In the genomic region with DNA sequence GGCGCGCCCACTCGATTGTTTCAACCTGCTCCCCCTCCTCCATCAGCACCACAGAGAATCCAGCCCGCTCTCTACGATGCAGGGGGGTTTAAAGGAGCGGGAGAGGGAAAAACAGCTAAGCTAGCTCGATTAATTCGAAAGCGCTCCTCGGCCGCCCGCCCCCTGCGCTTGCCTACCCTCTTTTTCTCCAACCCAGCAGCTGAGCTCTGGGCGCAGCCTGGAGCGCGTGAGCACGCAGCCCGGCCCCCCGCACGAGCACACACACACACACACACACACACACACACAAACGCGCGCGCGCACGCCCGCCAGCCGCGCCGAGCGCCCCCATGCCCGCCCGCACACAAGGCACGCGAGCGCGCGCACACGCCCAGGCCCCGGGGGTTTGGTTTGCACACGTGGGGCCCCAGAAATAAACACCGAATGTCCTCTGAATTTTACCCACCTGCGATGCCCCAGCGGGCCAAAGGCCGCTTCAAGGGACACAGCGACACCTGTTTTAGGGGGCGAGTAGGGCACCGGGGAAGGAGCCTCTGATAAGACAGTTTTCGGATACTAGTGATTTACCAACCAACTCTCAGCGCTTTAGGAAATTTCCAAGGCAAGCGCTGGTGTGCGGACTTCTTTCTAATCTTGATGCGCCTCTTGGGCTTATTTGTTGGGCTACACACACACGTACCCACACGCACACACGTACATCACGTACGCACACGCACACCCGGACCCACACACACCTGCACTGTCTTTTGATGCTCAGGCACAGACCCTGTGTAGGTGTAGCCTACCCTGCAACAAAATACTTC, we compare ENCODE assay signal across 8 cellular contexts. TPM values are rescaled to one million over a fixed set of nuclear protein-coding genes. Genes with fewer than 3 reads are reported as not detected.
DNase-seq lines count a peak whose midpoint lies in the region; TF ChIP-seq lines count a peak whose summit lies in the region.

No MANE protein-coding gene starts in this region.

- TF ChIP-seq EP300 in neural cell (conservative IDR thresholded peaks at IDR 0.05; ENCODE audit: poor library complexity, severe bottlenecking) = peak; percentile 11

- no peak for TF ChIP-seq POLR2A in erythroblast (IDR thresholded peaks at IDR 0.05; ENCODE audit: low read length)

- TF ChIP-seq CTCF in neural cell (IDR thresholded peaks at IDR 0.05; ENCODE audit: poor library complexity, severe bottlenecking) = peak; percentile 41

- peak; percentile 27 for DNase-seq in NCI-H1092 treated with DMSO at 0.1 percent for 48 hours (lab: John Stamatoyannopoulos, UW)
- no peak for DNase-seq in NCI-H1092 (lab: John Stamatoyannopoulos, UW)
- peak; percentile 64 for DNase-seq in SK-MEL-5 (ENCODE audit: low read depth, low spot score)
- DNase-seq in erythroblast (lab: John Stamatoyannopoulos, UW) = peak; percentile 13 to 26
- DNase-seq in occipital lobe (lab: John Stamatoyannopoulos, UW) = no peak
- DNase-seq in T-helper 9 cell = no peak

- H3K27me3 ChIP-seq in HUES6 (ENCODE audit: control insufficient read depth, insufficient read depth, low read length) (peaks cover 84% of the 10 kb centered on the region), neural cell (ENCODE audit: insufficient read depth, low read depth, low read length) (peaks cover 82% of the 10 kb centered on the region)

- peak overlapping the region; percentile 38 for H3K4me2 ChIP-seq in neural cell (ENCODE audit: low read length)

- H3K79me2 ChIP-seq in neural cell (replicated peaks; ENCODE audit: insufficient read depth, low read length) = no peaks in the 10 kb centered on the region

- in situ Hi-C loops in SK-MEL-5 (cut with HindIII; ENCODE audit: low pct_unique_long_range_greater_than_20kb, low sequenced_read_pairs) = no loop called here

- H3K36me3 ChIP-seq in HUES6 (ENCODE audit: control insufficient read depth, insufficient read depth, low read length) (no peaks in the 10 kb centered on the region), neural cell (ENCODE audit: insufficient read depth, low read length) (no peaks in the 10 kb centered on the region)

- TF ChIP-seq RAD21 in neural cell (conservative IDR thresholded peaks at IDR 0.05) = peak; percentile 36

- peak overlapping the region; percentile 92 for H3K4me3 ChIP-seq in HUES6 (ENCODE audit: low read depth, low read length)
- H3K4me3 ChIP-seq in neural cell (ENCODE audit: low read length) = peak overlapping the region; percentile 61

- H3K9me2 ChIP-seq in neural cell (ENCODE audit: insufficient read depth, low read length) = no peaks in the 10 kb centered on the region

- H2AFZ ChIP-seq in neural cell (ENCODE audit: low read depth, low read length) = no peak overlapping the region

- no peak overlapping the region for H3K27ac ChIP-seq in HUES6 (ENCODE audit: low read depth, low read length)
- H3K27ac ChIP-seq in neural cell (ENCODE audit: low read length) = peak overlapping the region; percentile 9

- peaks cover 36% of the 10 kb centered on the region for H3K4me1 ChIP-seq in HUES6 (ENCODE audit: control insufficient read depth, insufficient read depth, low read length)

- no peaks in the 10 kb centered on the region for H3K9me3 ChIP-seq in HUES6 (ENCODE audit: control insufficient read depth, insufficient read depth, low read depth, low read length)
- no peaks in the 10 kb centered on the region for H3K9me3 ChIP-seq in neural cell (ENCODE audit: low read length)

- H4K20me1 ChIP-seq in neural cell (ENCODE audit: insufficient read depth) = no peaks in the 10 kb centered on the region

- H3K9ac ChIP-seq in HUES6 (ENCODE audit: low read length) = no peak overlapping the region
- peak overlapping the region; percentile 44 for H3K9ac ChIP-seq in neural cell (ENCODE audit: low read length)

- H3F3A ChIP-seq in neural cell (ENCODE audit: insufficient read depth, low read length, poor library complexity, severe bottlenecking) = no peaks in the 10 kb centered on the region

TF ChIP-seq in neural cell, 6 proteins besides CTCF, POLR2A, EP300 and RAD21:
- TF ChIP-seq, protein P1, sequence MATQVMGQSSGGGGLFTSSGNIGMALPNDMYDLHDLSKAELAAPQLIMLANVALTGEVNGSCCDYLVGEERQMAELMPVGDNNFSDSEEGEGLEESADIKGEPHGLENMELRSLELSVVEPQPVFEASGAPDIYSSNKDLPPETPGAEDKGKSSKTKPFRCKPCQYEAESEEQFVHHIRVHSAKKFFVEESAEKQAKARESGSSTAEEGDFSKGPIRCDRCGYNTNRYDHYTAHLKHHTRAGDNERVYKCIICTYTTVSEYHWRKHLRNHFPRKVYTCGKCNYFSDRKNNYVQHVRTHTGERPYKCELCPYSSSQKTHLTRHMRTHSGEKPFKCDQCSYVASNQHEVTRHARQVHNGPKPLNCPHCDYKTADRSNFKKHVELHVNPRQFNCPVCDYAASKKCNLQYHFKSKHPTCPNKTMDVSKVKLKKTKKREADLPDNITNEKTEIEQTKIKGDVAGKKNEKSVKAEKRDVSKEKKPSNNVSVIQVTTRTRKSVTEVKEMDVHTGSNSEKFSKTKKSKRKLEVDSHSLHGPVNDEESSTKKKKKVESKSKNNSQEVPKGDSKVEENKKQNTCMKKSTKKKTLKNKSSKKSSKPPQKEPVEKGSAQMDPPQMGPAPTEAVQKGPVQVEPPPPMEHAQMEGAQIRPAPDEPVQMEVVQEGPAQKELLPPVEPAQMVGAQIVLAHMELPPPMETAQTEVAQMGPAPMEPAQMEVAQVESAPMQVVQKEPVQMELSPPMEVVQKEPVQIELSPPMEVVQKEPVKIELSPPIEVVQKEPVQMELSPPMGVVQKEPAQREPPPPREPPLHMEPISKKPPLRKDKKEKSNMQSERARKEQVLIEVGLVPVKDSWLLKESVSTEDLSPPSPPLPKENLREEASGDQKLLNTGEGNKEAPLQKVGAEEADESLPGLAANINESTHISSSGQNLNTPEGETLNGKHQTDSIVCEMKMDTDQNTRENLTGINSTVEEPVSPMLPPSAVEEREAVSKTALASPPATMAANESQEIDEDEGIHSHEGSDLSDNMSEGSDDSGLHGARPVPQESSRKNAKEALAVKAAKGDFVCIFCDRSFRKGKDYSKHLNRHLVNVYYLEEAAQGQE (IDR thresholded peaks at IDR 0.05; ENCODE audit: borderline replicate concordance) = no peak
- TF ChIP-seq SMC3 (conservative IDR thresholded peaks at IDR 0.05; ENCODE audit: poor library complexity) (peak; percentile 35), EZH2 (IDR thresholded peaks at IDR 0.05; ENCODE audit: borderline replicate concordance, insufficient read depth, low read length, poor library complexity, severe bottlenecking) (no peak), POLR2AphosphoS5 (IDR thresholded peaks at IDR 0.05) (peak; percentile 61), MXI1 (conservative IDR thresholded peaks at IDR 0.05; ENCODE audit: poor library complexity, severe bottlenecking) (no peak)
TF ChIP-seq in neural cell: peak in this region for 2.

RNA-seq across cellular contexts. Expression of gene NRN1, which starts 0.8 kb away (rescaled TPM):
- 57.4 and 64.2 TPM in 2 replicates for total RNA-seq in SK-MEL-5 (2014; rRNA removed; shearing (Covaris generic))
- 22.7 and 23.7 TPM in 2 replicates for polyA plus RNA-seq in SK-MEL-5 (2015; cell fraction: cytosol; rRNA removed)
- polyA plus RNA-seq in SK-MEL-5 (2015; cell fraction: nucleus; rRNA removed) = 8.9 and 9.1 TPM in 2 replicates
- polyA plus RNA-seq in neural cell = 3.5 and 4.4 TPM in 2 replicates
- 2.0 and 2.2 TPM in 2 replicates for polyA minus RNA-seq in neural cell
- total RNA-seq in occipital lobe = 17.9 TPM

Comparison
In these comparisons a context has a peak if more than half of its experiments do, and no peak if none do; other contexts are left out.
1. DNase-seq: peak in NCI-H1092 treated with DMSO at 0.1 percent for 48 hours (single experiment), SK-MEL-5 (single experiment) and erythroblast (2 of 2); none in NCI-H1092 (single experiment), occipital lobe (single experiment) and T-helper 9 cell (single experiment).